ENCODE assay signal across 9 cellular contexts in the genomic region with DNA sequence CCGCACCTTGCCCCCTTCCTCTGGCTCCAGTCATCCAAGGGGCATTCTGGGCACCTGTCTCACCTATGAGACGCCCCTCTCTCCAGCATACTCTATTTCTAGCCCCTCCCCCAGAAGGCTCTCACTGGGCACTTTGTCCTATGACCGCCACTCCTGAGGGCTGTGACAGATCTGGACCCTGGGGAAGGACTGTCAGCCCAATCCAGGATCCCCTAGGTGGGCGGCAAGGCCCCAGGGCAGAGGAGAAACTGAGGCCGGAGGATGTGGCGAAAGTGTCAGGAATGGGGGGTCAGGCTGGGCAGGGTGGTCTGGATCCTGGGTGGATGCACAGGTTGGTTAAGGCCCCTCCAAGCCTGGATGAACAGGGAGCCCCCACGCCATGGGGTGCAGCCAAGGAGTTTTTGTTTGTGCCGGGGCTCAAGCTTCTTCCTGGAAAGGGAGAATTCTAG. TPM values are rescaled to one million over a fixed set of nuclear protein-coding genes. Genes with fewer than 3 reads are reported as not detected.
A peak's percentile ranks its signal among the peaks of the same experiment; 100 is the strongest.
DNase-seq lines count a peak whose midpoint lies in the region; ATAC-seq, FAIRE-seq and TF ChIP-seq lines count a peak whose summit lies in the region.
"Had no signal": no experiment of that assay in that cellular context is flagged by ENCODE, and none has a peak within 500 bp of the region (broad histone marks: within the 10 kb centered on the region; RNA-seq: fewer than 3 reads in every experiment).

No MANE protein-coding gene starts in this region.

- peaks cover 0 to 31% of the 10 kb centered on the region in 2 donors for H3K27me3 ChIP-seq in breast epithelium
- peaks cover 43% of the 10 kb centered on the region for H3K27me3 ChIP-seq in keratinocyte (ENCODE audit: control insufficient read depth, extremely low read depth, insufficient read depth, low read length)

- ATAC-seq in GM19467 (IDR thresholded peaks at IDR 0.05; ENCODE audit: unreplicated experiment) (no peak), HG02571 (IDR thresholded peaks at IDR 0.05; ENCODE audit: unreplicated experiment) (no peak)

- FAIRE-seq in keratinocyte (lab: Jason Lieb, UNC) = no peak

- H3K27me3 Mint-ChIP-seq in MCF 10A (ENCODE audit: insufficient read depth, unreplicated experiment) (no peaks in the 10 kb centered on the region), type B pancreatic cell (peaks cover 24% of the 10 kb centered on the region)
- peaks cover 26% of the 10 kb centered on the region for H3K27me3 Mint-ChIP-seq in activated T-helper 1 cell treated with anti-CD3 and anti-CD28 coated beads, Interleukin-12 subunit alpha, Interleukin-12 subunit beta, Interleukin-2, Interleukin-4 antibody, amounts not matched to agents 30 ng/mL and 10 ng/mL and 1 ng/mL, durations not matched to agents 14 hours and 24 hours and 36 hours (ENCODE audit: insufficient read depth)

- H3K4me3 ChIP-seq in breast epithelium = peak overlapping the region in 1 of 3 donors; percentile 79
- H3K4me3 ChIP-seq in keratinocyte (ENCODE audit: control insufficient read depth in 2 of 3, extremely low read depth in 1 of 3, insufficient read depth in 2 of 3, low read depth in 1 of 3, low read length in 3 of 3) = peak overlapping the region in 1 of 3 experiments; percentile 80

- no peak overlapping the region for H2AFZ ChIP-seq in keratinocyte (ENCODE audit: control insufficient read depth, low read length)

- H3K79me2 ChIP-seq in keratinocyte (ENCODE audit: control insufficient read depth, insufficient read depth, low read length) = no peaks in the 10 kb centered on the region

- no peak for TF ChIP-seq CTCF in MCF 10A (IDR thresholded peaks at IDR 0.05; ENCODE audit: unreplicated experiment)
- no peak for TF ChIP-seq CTCF in breast epithelium (IDR thresholded peaks at IDR 0.05)
- TF ChIP-seq CTCF in keratinocyte (optimal IDR thresholded peaks at IDR 0.05 in 1 of 3, IDR thresholded peaks at IDR 0.05 in 1 of 3, conservative IDR thresholded peaks at IDR 0.05 in 1 of 3; ENCODE audit: extremely low read depth in 1 of 3, insufficient read depth in 2 of 3, low read length in 3 of 3) = no peak
- no peak for TF ChIP-seq CTCF in type B pancreatic cell (conservative IDR thresholded peaks at IDR 0.05)

- H4K20me1 ChIP-seq in keratinocyte (ENCODE audit: control insufficient read depth, extremely low read depth, insufficient read depth, low read length) = no peaks in the 10 kb centered on the region

- POLR2A ChIA-PET in MCF 10A (lab: Yijun Ruan, JAX) = interaction anchor here (0.5 kb wide), 1 partner anchor 824 kb away, joined by 3 read pairs; no protein-coding TSS in a partner anchor

- H3K4me1 ChIP-seq in breast epithelium (peaks cover 5 to 12% of the 10 kb centered on the region in 2 donors), keratinocyte (ENCODE audit: control insufficient read depth, extremely low read depth, insufficient read depth, low read length) (no peaks in the 10 kb centered on the region)

- no peak overlapping the region for H3K27ac Mint-ChIP-seq in MCF 10A (ENCODE audit: low read depth, unreplicated experiment)
- peak overlapping the region; percentile 40 for H3K27ac Mint-ChIP-seq in activated T-helper 1 cell treated with anti-CD3 and anti-CD28 coated beads, Interleukin-12 subunit alpha, Interleukin-12 subunit beta, Interleukin-2, Interleukin-4 antibody, amounts not matched to agents 30 ng/mL and 10 ng/mL and 1 ng/mL, durations not matched to agents 14 hours and 24 hours and 36 hours
- H3K27ac Mint-ChIP-seq in type B pancreatic cell = no peak overlapping the region

- CTCF ChIA-PET in MCF 10A (lab: Yijun Ruan, JAX) = no interaction called here

- H3K36me3 Mint-ChIP-seq in MCF 10A (ENCODE audit: insufficient read depth, unreplicated experiment) (no peaks in the 10 kb centered on the region), type B pancreatic cell (no peaks in the 10 kb centered on the region)
- no peaks in the 10 kb centered on the region for H3K36me3 Mint-ChIP-seq in activated T-helper 1 cell treated with anti-CD3 and anti-CD28 coated beads, Interleukin-12 subunit alpha, Interleukin-12 subunit beta, Interleukin-2, Interleukin-4 antibody, amounts not matched to agents 30 ng/mL and 10 ng/mL and 1 ng/mL, durations not matched to agents 14 hours and 24 hours and 36 hours (ENCODE audit: low read depth)

- H3K9me3 Mint-ChIP-seq in MCF 10A (ENCODE audit: unreplicated experiment) (no peaks in the 10 kb centered on the region), type B pancreatic cell (no peaks in the 10 kb centered on the region)
- no peaks in the 10 kb centered on the region for H3K9me3 Mint-ChIP-seq in activated T-helper 1 cell treated with anti-CD3 and anti-CD28 coated beads, Interleukin-12 subunit alpha, Interleukin-12 subunit beta, Interleukin-2, Interleukin-4 antibody, amounts not matched to agents 30 ng/mL and 10 ng/mL and 1 ng/mL, durations not matched to agents 14 hours and 24 hours and 36 hours

- intact Hi-C loops in MCF 10A (cut with micrococcal nuclease) = no loop called here
- intact Hi-C loops in breast epithelium (cut with DNase I; ENCODE audit: low total_unique reads) = no loop called here
- intact Hi-C loops in activated T-helper 1 cell treated with anti-CD3 and anti-CD28 coated beads, Interleukin-12 subunit alpha, Interleukin-12 subunit beta, Interleukin-2, Interleukin-4 antibody, amounts not matched to agents 30 ng/mL and 10 ng/mL and 1 ng/mL, durations not matched to agents 14 hours and 24 hours and 36 hours (cut with micrococcal nuclease) = loop anchor here (1.0 to 5.0 kb wide), 4 partner anchors 34 to 704 kb away; no protein-coding TSS in a partner anchor

- H3K4me1 Mint-ChIP-seq in MCF 10A (ENCODE audit: insufficient read depth, unreplicated experiment) = peaks cover 13% of the 10 kb centered on the region
- peaks cover 7% of the 10 kb centered on the region for H3K4me1 Mint-ChIP-seq in activated T-helper 1 cell treated with anti-CD3 and anti-CD28 coated beads, Interleukin-12 subunit alpha, Interleukin-12 subunit beta, Interleukin-2, Interleukin-4 antibody, amounts not matched to agents 30 ng/mL and 10 ng/mL and 1 ng/mL, durations not matched to agents 14 hours and 24 hours and 36 hours (ENCODE audit: low read depth)
- no peaks in the 10 kb centered on the region for H3K4me1 Mint-ChIP-seq in type B pancreatic cell (ENCODE audit: unreplicated experiment)

- dilution Hi-C loops in keratinocyte (cut with MboI; ENCODE audit: extremely low pct_ligation_motif_present, low sequenced_read_pairs) = no loop called here

- H3K4me2 ChIP-seq in keratinocyte (ENCODE audit: control insufficient read depth, extremely low read depth, insufficient read depth, low read depth, low read length) = peak overlapping the region; percentile 10

- H3K9me3 ChIP-seq in breast epithelium = no peaks in the 10 kb centered on the region
- H3K9me3 ChIP-seq in keratinocyte (ENCODE audit: control insufficient read depth, low read depth, low read length) = no peaks in the 10 kb centered on the region

- H3K36me3 ChIP-seq in breast epithelium (no peaks in the 10 kb centered on the region), keratinocyte (ENCODE audit: control insufficient read depth in 2 of 2, extremely low read depth in 1 of 2, insufficient read depth in 2 of 2, low read length in 2 of 2) (no peaks in the 10 kb centered on the region)

- no peak overlapping the region for H3K27ac ChIP-seq in breast epithelium
- no peak overlapping the region for H3K27ac ChIP-seq in keratinocyte (ENCODE audit: control insufficient read depth, insufficient read depth, low read length)

- BruUV-seq in MCF 10A (replicated peaks; lab: Mats Ljungman, UMichigan) = no TSS peak

- no peak overlapping the region for H3K9ac ChIP-seq in keratinocyte (ENCODE audit: control insufficient read depth, extremely low read depth, insufficient read depth, low read length)

- no peak for TF ChIP-seq POLR2A in breast epithelium (IDR thresholded peaks at IDR 0.05)

- DNase-seq in MCF 10A (ENCODE audit: unreplicated experiment) = no peak
- DNase-seq in breast epithelium (ENCODE audit: low spot score in 2 of 2) = no peak
- DNase-seq in activated T-helper 1 cell treated with anti-CD3 and anti-CD28 coated beads, Interleukin-12 subunit alpha, Interleukin-12 subunit beta, Interleukin-2, Interleukin-4 antibody, amounts not matched to agents 30 ng/mL and 10 ng/mL and 1 ng/mL, durations not matched to agents 14 hours and 24 hours and 36 hours (ENCODE audit: low spot score) = no peak
- DNase-seq in keratinocyte (ENCODE audit: low read depth, low spot score) = no peak
- DNase-seq in type B pancreatic cell (ENCODE audit: extremely low spot score, unreplicated experiment) = peak; percentile 40
- no peak for DNase-seq in SHP77 treated with DMSO at 0.1 percent for 48 hours (lab: John Stamatoyannopoulos, UW)
- DNase-seq: NCI-H2029 treated with DMSO at 0.1 percent for 48 hours had no signal

- H3K9me1 ChIP-seq in keratinocyte (ENCODE audit: control insufficient read depth, extremely low read depth, insufficient read depth, low read length) = no peaks in the 10 kb centered on the region

- H3K4me3 Mint-ChIP-seq in MCF 10A (ENCODE audit: unreplicated experiment) (peak overlapping the region; percentile 61), type B pancreatic cell (peak overlapping the region; percentile 84)
- peak overlapping the region; percentile 80 for H3K4me3 Mint-ChIP-seq in activated T-helper 1 cell treated with anti-CD3 and anti-CD28 coated beads, Interleukin-12 subunit alpha, Interleukin-12 subunit beta, Interleukin-2, Interleukin-4 antibody, amounts not matched to agents 30 ng/mL and 10 ng/mL and 1 ng/mL, durations not matched to agents 14 hours and 24 hours and 36 hours

RNA-seq across cellular contexts. Expression of a gene that starts 16.2 kb away (rescaled TPM):
- 0.79 and 0.93 TPM in 2 replicates for total RNA-seq in MCF 10A (2022)
- 10 to 100 TPM in 1 of 3 donors, 1 to 10 TPM in 2; 2.5 to 13.6 (median 2.9) TPM for total RNA-seq in breast epithelium
- total RNA-seq in activated T-helper 1 cell treated with anti-CD3 and anti-CD28 coated beads, Interleukin-12 subunit alpha, Interleukin-12 subunit beta, Interleukin-2, Interleukin-4 antibody, amounts not matched to agents 30 ng/mL and 10 ng/mL and 1 ng/mL, durations not matched to agents 14 hours and 24 hours and 36 hours = 7.4 and 8.0 TPM in 2 replicates
- polyA plus RNA-seq in keratinocyte = 0.01 to 0.18 TPM (median 0.01 TPM) in 3 replicates
- 0.06 TPM for polyA plus RNA-seq in keratinocyte (2011; ENCODE audit: low read depth)
- 0.10 and 0.21 TPM in 2 replicates for polyA plus RNA-seq in keratinocyte (2011; cell fraction: cytosol; rRNA removed)
- polyA plus RNA-seq in keratinocyte (2011; cell fraction: nucleus; rRNA removed) = 0.76 and 1.1 TPM in 2 replicates
- 0.05 and 0.11 TPM in 2 replicates for polyA plus RNA-seq in keratinocyte (2012; ENCODE audit: low replicate concordance)
- polyA minus RNA-seq in keratinocyte = 0.66 to 0.70 TPM in 2 of 3 replicates, not detected in the other
- polyA minus RNA-seq in keratinocyte (2011; cell fraction: cytosol; rRNA and poly(A)+ RNA removed) = 0.96 TPM
- 0.63 and 0.78 TPM in 2 replicates for polyA minus RNA-seq in keratinocyte (2011; cell fraction: nucleus; rRNA and poly(A)+ RNA removed)
- 9.6 and 14.9 TPM in 2 replicates for total RNA-seq in type B pancreatic cell (ENCODE audit: low replicate concordance)

RNA-seq across cellular contexts. Expression of a gene that starts 34.2 kb away (rescaled TPM):
- 30.1 and 36.2 TPM in 2 replicates for total RNA-seq in MCF 10A (2022)
- total RNA-seq in breast epithelium = 10 to 100 TPM; 14.1 to 22.0 (median 18.4) TPM
- 52.9 and 55.4 TPM in 2 replicates for total RNA-seq in activated T-helper 1 cell treated with anti-CD3 and anti-CD28 coated beads, Interleukin-12 subunit alpha, Interleukin-12 subunit beta, Interleukin-2, Interleukin-4 antibody, amounts not matched to agents 30 ng/mL and 10 ng/mL and 1 ng/mL, durations not matched to agents 14 hours and 24 hours and 36 hours
- polyA plus RNA-seq in keratinocyte = 8.0 to 12.6 TPM (median 9.9 TPM) in 3 replicates
- polyA plus RNA-seq in keratinocyte (2011; ENCODE audit: low read depth) = 10.5 TPM
- polyA plus RNA-seq in keratinocyte (2011; cell fraction: cytosol; rRNA removed) = 6.1 and 14.8 TPM in 2 replicates
- polyA plus RNA-seq in keratinocyte (2011; cell fraction: nucleus; rRNA removed) = 17.3 and 19.9 TPM in 2 replicates
- 19.4 and 19.7 TPM in 2 replicates for polyA plus RNA-seq in keratinocyte (2012; ENCODE audit: low replicate concordance)
- polyA minus RNA-seq in keratinocyte = 3.7 to 13.6 TPM (median 5.2 TPM) in 3 replicates
- 15.7 TPM for polyA minus RNA-seq in keratinocyte (2011; cell fraction: cytosol; rRNA and poly(A)+ RNA removed)
- polyA minus RNA-seq in keratinocyte (2011; cell fraction: nucleus; rRNA and poly(A)+ RNA removed) = 9.8 and 13.0 TPM in 2 replicates
- 42.2 and 44.8 TPM in 2 replicates for total RNA-seq in type B pancreatic cell (ENCODE audit: low replicate concordance)
